In genomic region chr20:53413188-53413631, GRCh38 we compare ENCODE assay signal across 8 cellular contexts.
A peak's percentile ranks its signal among the peaks of the same experiment; 100 is the strongest.
DNase-seq lines count a peak whose midpoint lies in the region; ATAC-seq, FAIRE-seq and TF ChIP-seq lines count a peak whose summit lies in the region.

No MANE protein-coding gene starts in this region.

- TF ChIP-seq EP300 in Ishikawa (IDR thresholded peaks at IDR 0.05; ENCODE audit: borderline replicate concordance) = no peak

- H3K36me3 ChIP-seq in DND-41 (ENCODE audit: insufficient read depth, low read length) = no peaks in the 10 kb centered on the region

- TF ChIP-seq CTCF in DND-41 (IDR thresholded peaks at IDR 0.05; ENCODE audit: borderline replicate concordance, extremely low read depth, low read length, poor library complexity, severe bottlenecking) = peak; percentile 51

- peak; percentile 59 for TF ChIP-seq RAD21 in Ishikawa (IDR thresholded peaks at IDR 0.05; ENCODE audit: low read depth)

- H3K4me1 ChIP-seq in DND-41 (ENCODE audit: insufficient read depth, low read length) = no peaks in the 10 kb centered on the region

- H3K79me2 ChIP-seq in DND-41 (ENCODE audit: insufficient read depth, low read length) = no peaks in the 10 kb centered on the region

- H3K9ac ChIP-seq in DND-41 (ENCODE audit: low read depth, low read length) = no peak overlapping the region

- FAIRE-seq in frontal cortex (lab: Jason Lieb, UNC) = no peak

- intact Hi-C loops in Right ventricle myocardium superior (cut with DNase I) = no loop called here

- peak; percentile 38 for DNase-seq in DND-41
- DNase-seq in activated CD4-positive, alpha-beta T cell treated with anti-CD3 and anti-CD28 coated beads, Interleukin-2, amount 50 U/mL, for 4 hours = peak; percentile 20 to 21
- peak; percentile 45 for DNase-seq in Right ventricle myocardium superior
- DNase-seq in stimulated activated CD4-positive, alpha-beta T cell treated with anti-CD3 and anti-CD28 coated beads, Interleukin-2, amount 100 ng/mL, for 4 hours (ENCODE audit: low read depth) = peak; percentile 12
- no peak for DNase-seq in NCI-H1436 (lab: John Stamatoyannopoulos, UW)
- no peak for DNase-seq in frontal cortex (ENCODE audit: low spot score in 2 of 2)

- H2AFZ ChIP-seq in DND-41 (ENCODE audit: low read depth, low read length) = no peak overlapping the region

- H3K27me3 ChIP-seq in DND-41 (ENCODE audit: insufficient read depth, low read length, poor library complexity) = peaks cover 13% of the 10 kb centered on the region

- no peak overlapping the region for H3K4me2 ChIP-seq in DND-41 (ENCODE audit: insufficient read depth, low read length)

- no peaks in the 10 kb centered on the region for H3K9me3 ChIP-seq in DND-41 (ENCODE audit: insufficient read depth, low read length, severe bottlenecking)

- no peak overlapping the region for H3K27ac ChIP-seq in DND-41 (ENCODE audit: low read length)

- ATAC-seq in DND-41 (ENCODE audit: insufficient read depth, low read depth) = peak; percentile 33; the same call in 1 of the 3 replicates
- peak; percentile 92 for ATAC-seq in GM21423 (IDR thresholded peaks at IDR 0.05; ENCODE audit: unreplicated experiment)
- ATAC-seq in Right ventricle myocardium superior (ENCODE audit: poor library complexity) = no peak

- no peak overlapping the region for H3K4me3 ChIP-seq in DND-41 (ENCODE audit: low read depth in 1 of 2, low read length in 2 of 2)

- H4K20me1 ChIP-seq in DND-41 (ENCODE audit: insufficient read depth, low read length) = no peaks in the 10 kb centered on the region

TF ChIP-seq in Ishikawa, 13 proteins besides CTCF, POLR2A, EP300 and RAD21:
- TF ChIP-seq CREB1 (IDR thresholded peaks at IDR 0.05; ENCODE audit: low read depth) (no peak), TEAD4 (IDR thresholded peaks at IDR 0.05) (no peak), ZBTB7A (IDR thresholded peaks at IDR 0.05; ENCODE audit: low read depth) (no peak), CEBPB (IDR thresholded peaks at IDR 0.05) (no peak), USF1 (IDR thresholded peaks at IDR 0.05) (no peak), FOXM1 (IDR thresholded peaks at IDR 0.05; ENCODE audit: borderline replicate concordance, low read depth) (no peak), YY1 (IDR thresholded peaks at IDR 0.05; ENCODE audit: low read depth) (no peak), REST (IDR thresholded peaks at IDR 0.05; ENCODE audit: low read depth) (no peak), NFIC (IDR thresholded peaks at IDR 0.05) (no peak), MAX (IDR thresholded peaks at IDR 0.05) (no peak), TCF12 (IDR thresholded peaks at IDR 0.05; ENCODE audit: low read depth) (no peak), TAF1 (IDR thresholded peaks at IDR 0.05; ENCODE audit: low read depth) (no peak), EGR1 (IDR thresholded peaks at IDR 0.05) (no peak)

Comparison
In these comparisons a context has a peak if more than half of its experiments do, and no peak if none do; other contexts are left out.
1. DNase-seq: peak in DND-41 (single experiment), activated CD4-positive, alpha-beta T cell treated with anti-CD3 and anti-CD28 coated beads, Interleukin-2, amount 50 U/mL, for 4 hours (2 of 2), Right ventricle myocardium superior (single experiment) and stimulated activated CD4-positive, alpha-beta T cell treated with anti-CD3 and anti-CD28 coated beads, Interleukin-2, amount 100 ng/mL, for 4 hours (single experiment); none in NCI-H1436 (single experiment) and frontal cortex (0 of 2).